ENCODE assay signal across 20 cellular contexts in genomic region chr17:21140911-21141310, GRCh38. TPM values are rescaled to one million over a fixed set of nuclear protein-coding genes. Genes with fewer than 3 reads are reported as not detected.
DNase-seq lines count a peak whose midpoint lies in the region; ATAC-seq, FAIRE-seq and TF ChIP-seq lines count a peak whose summit lies in the region.
"Had no signal": no experiment of that assay in that cellular context is flagged by ENCODE, and none has a peak within 500 bp of the region (broad histone marks: within the 10 kb centered on the region; RNA-seq: fewer than 3 reads in every experiment).

No MANE protein-coding gene starts in this region.

- ATAC-seq in HG03432 (IDR thresholded peaks at IDR 0.05; ENCODE audit: unreplicated experiment) (peak; percentile 65), left cardiac atrium (no peak)
- ATAC-seq: activated T-helper 17 cell treated with anti-CD3 and anti-CD28 coated beads, Interleukin-2, amount 50 U/mL, for 72 hours; left lobe of liver had no signal

- no peak; the same call in 1 of the 2 replicates for TF ChIP-seq POLR2A in GM12891 (IDR thresholded peaks at IDR 0.05; ENCODE audit: low read depth, low read length)

- H3K4me3 Mint-ChIP-seq in endodermal cell (no peak overlapping the region), type B pancreatic cell (no peak overlapping the region)
- H3K4me3 Mint-ChIP-seq: activated T-helper 17 cell treated with anti-CD3 and anti-CD28 coated beads, Interleukin-2, amount 50 U/mL, for 72 hours had no signal

- peak; percentile 92 for FAIRE-seq in GM12891 (lab: Jason Lieb, UNC)

- H3K4me1 Mint-ChIP-seq in endodermal cell: no peaks in the 10 kb centered on the region
- H3K4me1 Mint-ChIP-seq in type B pancreatic cell (ENCODE audit: unreplicated experiment): no peaks in the 10 kb centered on the region
- H3K4me1 Mint-ChIP-seq: activated T-helper 17 cell treated with anti-CD3 and anti-CD28 coated beads, Interleukin-2, amount 50 U/mL, for 72 hours had no signal

- intact Hi-C loops in left cardiac atrium (cut with DNase I): no loop called here

- no peak overlapping the region for H3K27ac Mint-ChIP-seq in endodermal cell
- H3K27ac Mint-ChIP-seq in type B pancreatic cell: no peak overlapping the region
- H3K27ac Mint-ChIP-seq: activated T-helper 17 cell treated with anti-CD3 and anti-CD28 coated beads, Interleukin-2, amount 50 U/mL, for 72 hours had no signal

- no peaks in the 10 kb centered on the region for H3K4me1 ChIP-seq in endodermal cell (ENCODE audit: control insufficient read depth, insufficient read depth, low read length)
- H3K4me1 ChIP-seq: ascending aorta, esophagus squamous epithelium had no signal

- H3K9me3 ChIP-seq in endodermal cell (ENCODE audit: control insufficient read depth, low read length): peaks cover 97% of the 10 kb centered on the region
- H3K9me3 ChIP-seq: ascending aorta, thoracic aorta had no signal

- H3K9ac ChIP-seq in endodermal cell (ENCODE audit: extremely low read depth, low read length, poor library complexity, severe bottlenecking): no peak overlapping the region
- H3K9ac ChIP-seq: KMS-11 had no signal

- peaks cover 40% of the 10 kb centered on the region for H3K36me3 ChIP-seq in endodermal cell (ENCODE audit: control insufficient read depth, insufficient read depth, low read length)
- H3K36me3 ChIP-seq: ascending aorta, esophagus squamous epithelium, thoracic aorta had no signal

- DNase-seq in GM12891 (ENCODE audit: insufficient read length, low spot score): no peak
- peak; percentile 54 for DNase-seq in GM20000 (ENCODE audit: low spot score)
- no peak for DNase-seq in endodermal cell
- DNase-seq in NCI-H1436 (lab: John Stamatoyannopoulos, UW): no peak
- no peak for DNase-seq in type B pancreatic cell (ENCODE audit: extremely low spot score, unreplicated experiment)
- DNase-seq in left cardiac atrium: no peak
- no peak for DNase-seq in activated CD4-positive, CD25-positive, alpha-beta regulatory T cell treated with anti-CD3 and anti-CD28 coated beads, Interleukin-2, amount 50 U/mL, for 72 hours
- DNase-seq: activated CD4-positive, alpha-beta T cell treated with anti-CD3 and anti-CD28 coated beads, Interleukin-2, amount 50 U/mL, for 48 hours; dermis blood vessel endothelial cell; esophagus squamous epithelium; HCEC 1CT; hippocampal formation; NCI-H2029 treated with DMSO at 0.1 percent for 48 hours; SHP77 treated with DMSO at 0.1 percent for 48 hours had no signal

- H3K27ac ChIP-seq in endodermal cell (ENCODE audit: low read depth, low read length): no peak overlapping the region
- H3K27ac ChIP-seq: ascending aorta, esophagus squamous epithelium, KMS-11, thoracic aorta had no signal

- 91 to 94% methylated on average over 2 to 6 of the region's 6 CpGs for WGBS in endodermal cell (ENCODE audit: insufficient coverage in 1 of 2, insufficient read length in 1 of 2), 2 experiments

- peak overlapping the region; percentile 9 for H3K4me3 ChIP-seq in endodermal cell (ENCODE audit: low read length)
- H3K4me3 ChIP-seq: ascending aorta, esophagus squamous epithelium, thoracic aorta had no signal

- TF ChIP-seq CTCF in GM20000 (IDR thresholded peaks at IDR 0.05; ENCODE audit: extremely low read depth, missing control alignments) (no peak), endodermal cell (conservative IDR thresholded peaks at IDR 0.05) (no peak), type B pancreatic cell (conservative IDR thresholded peaks at IDR 0.05) (no peak)

- no peaks in the 10 kb centered on the region for H3K27me3 ChIP-seq in endodermal cell (ENCODE audit: control insufficient read depth, insufficient read depth, low read length, poor library complexity, severe bottlenecking)
- H3K27me3 ChIP-seq: ascending aorta, esophagus squamous epithelium had no signal

- H3K9me3 Mint-ChIP-seq in endodermal cell: peaks cover 78% of the 10 kb centered on the region
- no peaks in the 10 kb centered on the region for H3K9me3 Mint-ChIP-seq in type B pancreatic cell
- H3K9me3 Mint-ChIP-seq: activated T-helper 17 cell treated with anti-CD3 and anti-CD28 coated beads, Interleukin-2, amount 50 U/mL, for 72 hours had no signal

- H3K36me3 Mint-ChIP-seq in endodermal cell (ENCODE audit: low read depth): peaks cover 61% of the 10 kb centered on the region
- H3K36me3 Mint-ChIP-seq in type B pancreatic cell: peaks cover 13% of the 10 kb centered on the region

- H3K27me3 Mint-ChIP-seq in endodermal cell (ENCODE audit: insufficient read depth) (no peaks in the 10 kb centered on the region), type B pancreatic cell (no peaks in the 10 kb centered on the region)
- H3K27me3 Mint-ChIP-seq: activated T-helper 17 cell treated with anti-CD3 and anti-CD28 coated beads, Interleukin-2, amount 50 U/mL, for 72 hours had no signal

TF ChIP-seq in GM12891, 5 proteins besides CTCF, POLR2A, EP300 and RAD21:
- TF ChIP-seq TAF1 (IDR thresholded peaks at IDR 0.05; ENCODE audit: low read depth, low read length): no peak
- TF ChIP-seq SPI1 (IDR thresholded peaks at IDR 0.05; ENCODE audit: low read depth, low read length): peak; percentile 31; the same call in 1 of the 2 replicates
- TF ChIP-seq POU2F2 (IDR thresholded peaks at IDR 0.05; ENCODE audit: low read depth, low read length): peak; percentile 60; the same call in 1 of the 2 replicates

RNA-seq across cellular contexts. Expression of gene DHRS7B, which starts 14.1 kb away (rescaled TPM):
- polyA plus RNA-seq in GM12891 (2012; ENCODE audit: low read depth, missing spikeins): 11.0 TPM
- total RNA-seq in endodermal cell (10 to 100 TPM; 20.8 to 24.2 TPM), type B pancreatic cell (ENCODE audit: low replicate concordance) (17.5 and 24.5 TPM in 2 replicates), left cardiac atrium (10 to 100 TPM; 25.2 to 39.6 TPM)
- 16.9 TPM for polyA plus RNA-seq in endodermal cell (2013, experiment 1 of 2)
- polyA plus RNA-seq in endodermal cell (2013, experiment 2 of 2): 15.0 TPM
